Comparison of ENCODE assay signal across 19 cellular contexts in the genomic region with DNA sequence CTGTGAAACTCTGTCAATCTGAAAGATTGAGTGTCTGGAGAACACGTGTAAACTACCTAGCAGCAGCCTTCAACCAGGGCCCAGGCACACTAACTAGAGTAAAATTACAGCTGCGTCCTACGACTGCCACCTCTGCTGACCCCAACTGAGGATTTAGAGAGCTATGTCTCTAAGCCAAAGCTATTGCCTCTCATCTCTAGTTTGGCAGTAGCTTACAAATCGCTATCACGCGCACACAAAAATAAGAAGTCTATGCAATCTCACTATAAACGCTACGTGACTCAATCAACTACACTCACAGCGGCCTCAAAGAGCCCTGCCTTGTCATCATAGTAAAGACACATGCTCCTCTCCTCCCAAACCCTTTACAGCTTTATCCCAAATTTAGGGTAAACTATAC. TPM values are rescaled to one million over a fixed set of nuclear protein-coding genes. Genes with fewer than 3 reads are reported as not detected.
DNase-seq lines count a peak whose midpoint lies in the region; ATAC-seq and TF ChIP-seq lines count a peak whose summit lies in the region.
"Had no signal": no experiment of that assay in that cellular context is flagged by ENCODE, and none has a peak within 500 bp of the region (broad histone marks: within the 10 kb centered on the region; RNA-seq: fewer than 3 reads in every experiment).

No MANE protein-coding gene starts in this region.

- H3K23ac ChIP-seq in H9 (ENCODE audit: insufficient read length, low read depth, low read length): no peak overlapping the region

- H3K27ac ChIP-seq in H9 (ENCODE audit: insufficient read length, low read depth, low read length): no peak overlapping the region

- H3K4me3 Mint-ChIP-seq in activated CD4-positive, alpha-beta T cell treated with anti-CD3 and anti-CD28 coated beads for 36 hours: no peak overlapping the region
- H3K4me3 Mint-ChIP-seq in activated CD4-positive, alpha-beta T cell treated with anti-CD3 and anti-CD28 coated beads, Interleukin-2, amount 10 ng/mL, durations not matched to agents 24 days and 14 days: no peak overlapping the region
- no peak overlapping the region for H3K4me3 Mint-ChIP-seq in H9
- H3K4me3 Mint-ChIP-seq in naive thymus-derived CD8-positive, alpha-beta T cell: peak overlapping the region in 1 of 10 donors; percentile 15

- H3K9me3 ChIP-seq in H9 (ENCODE audit: control insufficient read depth, low read depth, low read length): no peaks in the 10 kb centered on the region
- H3K9me3 ChIP-seq: MG63 had no signal

- H3K4ac ChIP-seq in H9 (ENCODE audit: low read depth, low read length): no peak overlapping the region

- H2BK12ac ChIP-seq in H9 (ENCODE audit: insufficient read length, low read depth, low read length): no peak overlapping the region

- H2BK120ac ChIP-seq in H9 (ENCODE audit: low read depth, low read length, poor library complexity, severe bottlenecking): no peak overlapping the region

- H3K27me3 Mint-ChIP-seq in activated CD4-positive, alpha-beta T cell treated with anti-CD3 and anti-CD28 coated beads for 36 hours: no peaks in the 10 kb centered on the region
- H3K27me3 Mint-ChIP-seq in activated CD4-positive, alpha-beta T cell treated with anti-CD3 and anti-CD28 coated beads, Interleukin-2, amount 10 ng/mL, durations not matched to agents 24 days and 14 days: no peaks in the 10 kb centered on the region
- H3K27me3 Mint-ChIP-seq in H9 (ENCODE audit: low read depth): no peaks in the 10 kb centered on the region
- no peaks in the 10 kb centered on the region for H3K27me3 Mint-ChIP-seq in naive thymus-derived CD8-positive, alpha-beta T cell
- H3K27me3 Mint-ChIP-seq: CD4-positive, alpha-beta memory T cell had no signal

- H2AFZ ChIP-seq in H9 (ENCODE audit: low read length): no peak overlapping the region

- no peak overlapping the region for H3K18ac ChIP-seq in H9 (ENCODE audit: insufficient read length, low read depth, low read length)

- H3K79me2 ChIP-seq in H9 (ENCODE audit: insufficient read depth, low read length): peaks cover 28% of the 10 kb centered on the region; the same call in 1 of the 2 replicates

- POLR2A ChIA-PET in activated CD4-positive, alpha-beta T cell treated with anti-CD3 and anti-CD28 coated beads for 36 hours (lab: Charles Lee): no interaction called here
- POLR2A ChIA-PET in naive thymus-derived CD8-positive, alpha-beta T cell (lab: Charles Lee): no interaction called here

- H4K91ac ChIP-seq in H9 (ENCODE audit: insufficient read length, low read depth, low read length): no peak overlapping the region

- H2BK5ac ChIP-seq in H9 (ENCODE audit: insufficient read length, low read length): no peak overlapping the region

- no peak overlapping the region for H3K4me2 ChIP-seq in H9 (ENCODE audit: insufficient read depth, insufficient read length, low read length)

- ATAC-seq in activated CD4-positive, alpha-beta T cell treated with anti-CD3 and anti-CD28 coated beads for 36 hours: no peak
- ATAC-seq in left cardiac atrium: peak; percentile 32 to 60
- no peak for ATAC-seq in naive thymus-derived CD8-positive, alpha-beta T cell
- no peak for ATAC-seq in HG02885 (IDR thresholded peaks at IDR 0.05; ENCODE audit: poor library complexity, unreplicated experiment)

- no peaks in the 10 kb centered on the region for H3K23me2 ChIP-seq in H9 (ENCODE audit: insufficient read length, low read depth, low read length, poor library complexity, severe bottlenecking)

- H3K27ac Mint-ChIP-seq in activated CD4-positive, alpha-beta T cell treated with anti-CD3 and anti-CD28 coated beads for 36 hours: peak overlapping the region; percentile 65
- H3K27ac Mint-ChIP-seq in activated CD4-positive, alpha-beta T cell treated with anti-CD3 and anti-CD28 coated beads, Interleukin-2, amount 10 ng/mL, durations not matched to agents 24 days and 14 days: no peak overlapping the region
- no peak overlapping the region; a peak in 2 of 7 replicates for H3K27ac Mint-ChIP-seq in H9
- H3K27ac Mint-ChIP-seq in naive thymus-derived CD8-positive, alpha-beta T cell: peak overlapping the region in 6 of 10 donors; percentile 4 to 76 (median 37)

- H3K27me3 ChIP-seq in H9 (ENCODE audit: insufficient read depth, low read length): no peaks in the 10 kb centered on the region
- H3K27me3 ChIP-seq: MG63 had no signal

- no CpG with 5 or more reads among the region's 9 CpGs for WGBS in H9 (ENCODE audit: extremely low coverage, insufficient read length, low lambda C conversion rate)

- CTCF ChIA-PET in activated CD4-positive, alpha-beta T cell treated with anti-CD3 and anti-CD28 coated beads for 36 hours (lab: Charles Lee): no interaction called here

- peaks cover 34% of the 10 kb centered on the region for H3K36me3 Mint-ChIP-seq in activated CD4-positive, alpha-beta T cell treated with anti-CD3 and anti-CD28 coated beads for 36 hours (ENCODE audit: low read depth)
- peaks cover 23% of the 10 kb centered on the region for H3K36me3 Mint-ChIP-seq in activated CD4-positive, alpha-beta T cell treated with anti-CD3 and anti-CD28 coated beads, Interleukin-2, amount 10 ng/mL, durations not matched to agents 24 days and 14 days (ENCODE audit: low read depth)
- H3K36me3 Mint-ChIP-seq in H9 (ENCODE audit: insufficient read depth in 1 of 3, low read depth in 3 of 3): peaks cover 0 to 2% (median 0%) of the 10 kb centered on the region in 3 experiments; a peak in 2 of 7 replicates
- peaks cover 11 to 52% (median 16%) of the 10 kb centered on the region in 3 donors for H3K36me3 Mint-ChIP-seq in naive thymus-derived CD8-positive, alpha-beta T cell

- H3K14ac ChIP-seq in H9 (ENCODE audit: insufficient read depth, low read length): no peak overlapping the region; the same call in 1 of the 2 replicates

- TF ChIP-seq CTCF in H9 (conservative IDR thresholded peaks at IDR 0.05): no peak

- H4K5ac ChIP-seq in H9 (ENCODE audit: insufficient read length, low read depth, low read length): no peak overlapping the region

- H2BK15ac ChIP-seq in H9 (ENCODE audit: low read depth, low read length): no peak overlapping the region

- peak overlapping the region; percentile 37 for H3K9ac ChIP-seq in H9 (ENCODE audit: extremely low read depth, insufficient read length, low read length)

- no peak overlapping the region for H3T11ph ChIP-seq in H9 (ENCODE audit: low read length)

- intact Hi-C loops in activated CD4-positive, alpha-beta T cell treated with anti-CD3 and anti-CD28 coated beads for 36 hours (cut with DNase I, micrococcal nuclease): no loop called here
- intact Hi-C loops in activated CD4-positive, alpha-beta T cell treated with anti-CD3 and anti-CD28 coated beads, Interleukin-2, amount 10 ng/mL, durations not matched to agents 24 days and 14 days (cut with micrococcal nuclease): no loop called here
- intact Hi-C loops in left cardiac atrium (cut with DNase I): no loop called here
- intact Hi-C loops in posterior vena cava (cut with DNase I): no loop called here

- peaks cover 16% of the 10 kb centered on the region for H3K79me1 ChIP-seq in H9 (ENCODE audit: insufficient read depth, low read depth, low read length, poor library complexity, severe bottlenecking)

- H2AK5ac ChIP-seq in H9 (ENCODE audit: insufficient read length, low read length): no peak overlapping the region

- H3K9me3 Mint-ChIP-seq in activated CD4-positive, alpha-beta T cell treated with anti-CD3 and anti-CD28 coated beads for 36 hours (ENCODE audit: low read depth): peaks cover 5% of the 10 kb centered on the region
- peaks cover 5% of the 10 kb centered on the region for H3K9me3 Mint-ChIP-seq in activated CD4-positive, alpha-beta T cell treated with anti-CD3 and anti-CD28 coated beads, Interleukin-2, amount 10 ng/mL, durations not matched to agents 24 days and 14 days
- H3K9me3 Mint-ChIP-seq in H9: no peaks in the 10 kb centered on the region
- peaks cover 0 to 5% (median 0%) of the 10 kb centered on the region in 9 donors for H3K9me3 Mint-ChIP-seq in naive thymus-derived CD8-positive, alpha-beta T cell
- H3K9me3 Mint-ChIP-seq: CD4-positive, alpha-beta memory T cell had no signal

- H3K56ac ChIP-seq in H9 (ENCODE audit: insufficient read length, low read depth, low read length): no peak overlapping the region

- no peak for DNase-seq in activated CD4-positive, alpha-beta T cell treated with anti-CD3 and anti-CD28 coated beads for 36 hours
- DNase-seq in activated CD4-positive, alpha-beta T cell treated with anti-CD3 and anti-CD28 coated beads, Interleukin-2, amount 10 ng/mL, durations not matched to agents 24 days and 14 days: no peak
- DNase-seq in H9 (no peak), left cardiac atrium (no peak), posterior vena cava (ENCODE audit: low spot score) (no peak)
- DNase-seq in naive thymus-derived CD8-positive, alpha-beta T cell: no peak
- DNase-seq in activated CD4-positive, alpha-beta T cell treated with anti-CD3 and anti-CD28 coated beads for 4 hours: no peak
- DNase-seq: 8988T; CD4-positive, alpha-beta memory T cell; DMS79 treated with DMSO at 0.1 percent for 48 hours; HCEC 1CT; IMR-90; Karpas-422; MG63; NCI-H1092 treated with DMSO at 0.1 percent for 48 hours; NCI-H1694 treated with DMSO at 0.1 percent for 48 hours; NCI-H69; RPMI8226 had no signal

- H3K4me1 Mint-ChIP-seq in activated CD4-positive, alpha-beta T cell treated with anti-CD3 and anti-CD28 coated beads for 36 hours: peaks cover 70% of the 10 kb centered on the region
- peaks cover 28% of the 10 kb centered on the region for H3K4me1 Mint-ChIP-seq in activated CD4-positive, alpha-beta T cell treated with anti-CD3 and anti-CD28 coated beads, Interleukin-2, amount 10 ng/mL, durations not matched to agents 24 days and 14 days
- peaks cover 10 to 17% of the 10 kb centered on the region in 2 experiments for H3K4me1 Mint-ChIP-seq in H9
- H3K4me1 Mint-ChIP-seq in naive thymus-derived CD8-positive, alpha-beta T cell: peaks cover 43 to 83% (median 80%) of the 10 kb centered on the region in 4 donors

- H2BK20ac ChIP-seq in H9 (ENCODE audit: low read depth, low read length, poor library complexity, severe bottlenecking): no peak overlapping the region

- no peak overlapping the region for H4K8ac ChIP-seq in H9 (replicated peaks; ENCODE audit: insufficient read length, low read depth, low read length)

- H4K20me1 ChIP-seq in H9 (ENCODE audit: control insufficient read depth, insufficient read depth, insufficient read length): no peaks in the 10 kb centered on the region

- H3K4me1 ChIP-seq in H9 (ENCODE audit: insufficient read depth, low read length): no peaks in the 10 kb centered on the region; the same call in 1 of the 2 replicates

RNA-seq across cellular contexts. Expression of a gene that starts 8.7 kb away (rescaled TPM):
- total RNA-seq in activated CD4-positive, alpha-beta T cell treated with anti-CD3 and anti-CD28 coated beads for 36 hours: 10 to 100 TPM; 35.1 to 47.3 TPM
- 48.1 and 52.5 TPM in 2 replicates for total RNA-seq in activated CD4-positive, alpha-beta T cell treated with anti-CD3 and anti-CD28 coated beads, Interleukin-2, amount 10 ng/mL, durations not matched to agents 24 days and 14 days
- 48.0 and 53.3 TPM in 2 replicates for total RNA-seq in H9 (2021)
- total RNA-seq in left cardiac atrium: 10 to 100 TPM; 34.0 to 38.9 TPM
- 10 to 100 TPM; 51.9 to 59.0 TPM for total RNA-seq in naive thymus-derived CD8-positive, alpha-beta T cell
- polyA plus RNA-seq in naive thymus-derived CD8-positive, alpha-beta T cell: 10 to 100 TPM; 47.2 to 55.9 (median 51.6) TPM
- total RNA-seq in posterior vena cava: 10 to 100 TPM; 35.2 to 39.5 TPM

RNA-seq across cellular contexts. Expression of a gene that starts 19.5 kb away (rescaled TPM):
- total RNA-seq in activated CD4-positive, alpha-beta T cell treated with anti-CD3 and anti-CD28 coated beads for 36 hours: 10 to 100 TPM; 29.1 to 33.1 TPM
- 36.6 and 37.7 TPM in 2 replicates for total RNA-seq in activated CD4-positive, alpha-beta T cell treated with anti-CD3 and anti-CD28 coated beads, Interleukin-2, amount 10 ng/mL, durations not matched to agents 24 days and 14 days
- total RNA-seq in H9 (2021): 21.8 and 24.4 TPM in 2 replicates
- total RNA-seq in left cardiac atrium: 10 to 100 TPM in 1 of 2 donors, 1 to 10 TPM in 1; 8.3 to 10.0 TPM
- 10 to 100 TPM; 13.1 TPM for total RNA-seq in naive thymus-derived CD8-positive, alpha-beta T cell
- polyA plus RNA-seq in naive thymus-derived CD8-positive, alpha-beta T cell: 10 to 100 TPM; 29.4 to 44.2 (median 32.7) TPM
- total RNA-seq in posterior vena cava: 10 to 100 TPM; 15.6 to 16.4 TPM

RNA-seq across cellular contexts. Expression of a gene that starts 37.5 kb away (rescaled TPM):
- 10 to 100 TPM; 13.0 to 13.8 TPM for total RNA-seq in activated CD4-positive, alpha-beta T cell treated with anti-CD3 and anti-CD28 coated beads for 36 hours
- 11.0 and 13.4 TPM in 2 replicates for total RNA-seq in activated CD4-positive, alpha-beta T cell treated with anti-CD3 and anti-CD28 coated beads, Interleukin-2, amount 10 ng/mL, durations not matched to agents 24 days and 14 days
- total RNA-seq in H9 (2021): 14.1 and 15.5 TPM in 2 replicates
- total RNA-seq in left cardiac atrium: 1 to 10 TPM; 5.6 to 5.8 TPM
- total RNA-seq in naive thymus-derived CD8-positive, alpha-beta T cell: 10 to 100 TPM; 15.3 to 15.7 TPM
- 1 to 10 TPM; 1.1 to 3.9 (median 3.7) TPM for polyA plus RNA-seq in naive thymus-derived CD8-positive, alpha-beta T cell
- 1 to 10 TPM; 6.1 to 8.2 TPM for total RNA-seq in posterior vena cava

Comparison
In these comparisons a context has a peak if more than half of its experiments do, and no peak if none do; other contexts are left out.
1. H3K27ac Mint-ChIP-seq: peak in activated CD4-positive, alpha-beta T cell treated with anti-CD3 and anti-CD28 coated beads for 36 hours (single experiment) and naive thymus-derived CD8-positive, alpha-beta T cell (6 of 10); none in activated CD4-positive, alpha-beta T cell treated with anti-CD3 and anti-CD28 coated beads, Interleukin-2, amount 10 ng/mL, durations not matched to agents 24 days and 14 days (single experiment) and H9 (0 of 3).
2. ATAC-seq: peak in left cardiac atrium (2 of 2); none in activated CD4-positive, alpha-beta T cell treated with anti-CD3 and anti-CD28 coated beads for 36 hours (single experiment), naive thymus-derived CD8-positive, alpha-beta T cell (0 of 2) and HG02885 (single experiment).